Comparison of ENCODE assay signal across 24 cellular contexts in the genomic region with DNA sequence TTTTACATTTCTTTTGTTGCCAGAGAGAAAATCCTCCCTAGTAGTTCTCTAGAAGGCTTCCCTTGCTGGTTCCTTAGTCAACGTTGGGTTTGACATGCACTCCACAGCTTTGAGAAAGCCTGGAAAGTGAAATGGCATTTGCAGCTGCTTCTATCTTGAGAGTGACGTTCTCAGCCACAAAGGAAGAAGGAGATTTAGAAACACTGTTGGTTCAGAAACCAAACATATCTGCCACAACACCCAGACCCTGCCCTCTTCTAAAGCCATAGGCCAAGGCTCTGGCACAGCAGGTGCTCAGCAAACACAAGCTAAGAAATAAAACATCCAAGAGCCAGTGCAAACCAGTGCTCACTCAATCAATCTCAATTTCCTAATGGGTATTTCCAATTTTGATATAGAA.
DNase-seq lines count a peak whose midpoint lies in the region; ATAC-seq and TF ChIP-seq lines count a peak whose summit lies in the region.
"Had no signal": no experiment of that assay in that cellular context is flagged by ENCODE, and none has a peak within 500 bp of the region (broad histone marks: within the 10 kb centered on the region; RNA-seq: fewer than 3 reads in every experiment).

No MANE protein-coding gene starts in this region.

- H3K9me2 ChIP-seq in MM.1S (replicated peaks; ENCODE audit: insufficient read depth, low read length) = no peaks in the 10 kb centered on the region
- H3K9me2 ChIP-seq: SK-N-SH had no signal

- H3K79me2 ChIP-seq in MM.1S (ENCODE audit: low read length) = no peaks in the 10 kb centered on the region
- H3K79me2 ChIP-seq: hepatocyte had no signal

- no peak for DNase-seq in activated naive CD8-positive, alpha-beta T cell treated with anti-CD3 and anti-CD28 coated beads, Interleukin-2, amount 10 ng/mL, durations not matched to agents 7 days and 5 days
- no peak for DNase-seq in activated naive CD8-positive, alpha-beta T cell treated with anti-CD3 and anti-CD28 coated beads for 36 hours
- DNase-seq in MM.1S = peak; percentile 49
- DNase-seq in tibial artery = no peak
- DNase-seq in NCI-H1092 (lab: John Stamatoyannopoulos, UW) = no peak
- DNase-seq: body of pancreas, C1 segment of cervical spinal cord, GM23248, Kasumi-1, left cardiac atrium, mammary epithelial cell, NCI-H1048, NCI-H1694 treated with DMSO at 0.1 percent for 48 hours, NCI-H2171, NCI-H510A, SK-N-SH, upper lobe of right lung had no signal

- peaks cover 11% of the 10 kb centered on the region for H3K9me3 Mint-ChIP-seq in activated naive CD8-positive, alpha-beta T cell treated with anti-CD3 and anti-CD28 coated beads, Interleukin-2, amount 10 ng/mL, durations not matched to agents 7 days and 5 days
- H3K9me3 Mint-ChIP-seq in activated naive CD8-positive, alpha-beta T cell treated with anti-CD3 and anti-CD28 coated beads for 36 hours = peaks cover 4% of the 10 kb centered on the region
- H3K9me3 Mint-ChIP-seq in activated T-helper 17 cell treated with anti-CD3 and anti-CD28 coated beads, Interleukin-2, amount 50 U/mL, for 72 hours = no peaks in the 10 kb centered on the region

- ATAC-seq in activated naive CD8-positive, alpha-beta T cell treated with anti-CD3 and anti-CD28 coated beads, Interleukin-2, amount 10 ng/mL, durations not matched to agents 7 days and 5 days (ENCODE audit: low read depth) = no peak
- peak; percentile 46 for ATAC-seq in activated T-helper 17 cell treated with anti-CD3 and anti-CD28 coated beads, Interleukin-2, amount 50 U/mL, for 72 hours (replicated peaks)
- no peak for ATAC-seq in GM19467 (IDR thresholded peaks at IDR 0.05; ENCODE audit: unreplicated experiment)
- ATAC-seq: body of pancreas, gastroesophageal sphincter, left cardiac atrium, upper lobe of right lung had no signal

- H3K4me3 ChIP-seq in MM.1S (ENCODE audit: low read length) (no peak overlapping the region), tibial artery (no peak overlapping the region)
- H3K4me3 ChIP-seq: body of pancreas, gastroesophageal sphincter, GM23248, hepatocyte, right atrium auricular region, upper lobe of right lung had no signal

- H3K27me3 ChIP-seq in MM.1S (replicated peaks; ENCODE audit: insufficient read depth, low read length) (peaks cover 10% of the 10 kb centered on the region; the same call in 1 of the 2 replicates), tibial artery (peaks cover 0 to 12% of the 10 kb centered on the region in 2 donors)
- H3K27me3 ChIP-seq: body of pancreas, right atrium auricular region had no signal

- peaks cover 15% of the 10 kb centered on the region; the same call in 1 of the 2 replicates for H3K4me1 ChIP-seq in MM.1S (ENCODE audit: low read length)
- no peaks in the 10 kb centered on the region for H3K4me1 ChIP-seq in tibial artery
- H3K4me1 ChIP-seq: body of pancreas, gastroesophageal sphincter, right atrium auricular region, upper lobe of right lung had no signal

- no peaks in the 10 kb centered on the region for H4K20me1 ChIP-seq in MM.1S (ENCODE audit: insufficient read depth, low read length)

- H3K4me3 Mint-ChIP-seq in activated naive CD8-positive, alpha-beta T cell treated with anti-CD3 and anti-CD28 coated beads, Interleukin-2, amount 10 ng/mL, durations not matched to agents 7 days and 5 days = peak overlapping the region; percentile 10
- no peak overlapping the region for H3K4me3 Mint-ChIP-seq in activated naive CD8-positive, alpha-beta T cell treated with anti-CD3 and anti-CD28 coated beads for 36 hours
- peak overlapping the region; percentile 60 for H3K4me3 Mint-ChIP-seq in activated T-helper 17 cell treated with anti-CD3 and anti-CD28 coated beads, Interleukin-2, amount 50 U/mL, for 72 hours

- no peak for TF ChIP-seq CTCF in MM.1S (IDR thresholded peaks at IDR 0.05; ENCODE audit: low read length)
- TF ChIP-seq CTCF in tibial artery (IDR thresholded peaks at IDR 0.05) = no peak

- no peaks in the 10 kb centered on the region for H3K36me3 ChIP-seq in MM.1S (replicated peaks; ENCODE audit: insufficient read depth, low read length)
- H3K36me3 ChIP-seq in tibial artery = no peaks in the 10 kb centered on the region
- H3K36me3 ChIP-seq: gastroesophageal sphincter, right atrium auricular region, upper lobe of right lung had no signal

- no peak overlapping the region for H3K4me2 ChIP-seq in MM.1S (ENCODE audit: low read depth, low read length)
- H3K4me2 ChIP-seq: hepatocyte, SK-N-SH had no signal

- H3K27ac ChIP-seq in MM.1S (ENCODE audit: low read length) = no peak overlapping the region
- no peak overlapping the region for H3K27ac ChIP-seq in tibial artery
- H3K27ac ChIP-seq: body of pancreas, gastroesophageal sphincter, GM23248, hepatocyte, HL-60, right atrium auricular region, upper lobe of right lung, VCaP had no signal

- H3K9me3 ChIP-seq in MM.1S (replicated peaks; ENCODE audit: insufficient read depth, low read length) (no peaks in the 10 kb centered on the region), tibial artery (no peaks in the 10 kb centered on the region)
- H3K9me3 ChIP-seq: body of pancreas, right atrium auricular region, SK-N-SH, upper lobe of right lung had no signal

- no peaks in the 10 kb centered on the region for H3F3A ChIP-seq in MM.1S (ENCODE audit: insufficient read depth, low read length)

- H3K27me3 Mint-ChIP-seq in activated naive CD8-positive, alpha-beta T cell treated with anti-CD3 and anti-CD28 coated beads, Interleukin-2, amount 10 ng/mL, durations not matched to agents 7 days and 5 days = peaks cover 2% of the 10 kb centered on the region
- peaks cover 6% of the 10 kb centered on the region for H3K27me3 Mint-ChIP-seq in activated naive CD8-positive, alpha-beta T cell treated with anti-CD3 and anti-CD28 coated beads for 36 hours
- H3K27me3 Mint-ChIP-seq in activated T-helper 17 cell treated with anti-CD3 and anti-CD28 coated beads, Interleukin-2, amount 50 U/mL, for 72 hours = no peaks in the 10 kb centered on the region

- no peaks in the 10 kb centered on the region for H3K4me1 Mint-ChIP-seq in activated naive CD8-positive, alpha-beta T cell treated with anti-CD3 and anti-CD28 coated beads, Interleukin-2, amount 10 ng/mL, durations not matched to agents 7 days and 5 days
- H3K4me1 Mint-ChIP-seq in activated naive CD8-positive, alpha-beta T cell treated with anti-CD3 and anti-CD28 coated beads for 36 hours = peaks cover 2% of the 10 kb centered on the region
- peaks cover 25% of the 10 kb centered on the region for H3K4me1 Mint-ChIP-seq in activated T-helper 17 cell treated with anti-CD3 and anti-CD28 coated beads, Interleukin-2, amount 50 U/mL, for 72 hours

- intact Hi-C loops in tibial artery (cut with DNase I; ENCODE audit: low total_unique reads) = no loop called here

- H3K9ac ChIP-seq in MM.1S (ENCODE audit: low read length) = no peak overlapping the region
- H3K9ac ChIP-seq: GM23248, SK-N-SH had no signal

- peak overlapping the region; percentile 49 for H3K27ac Mint-ChIP-seq in activated naive CD8-positive, alpha-beta T cell treated with anti-CD3 and anti-CD28 coated beads, Interleukin-2, amount 10 ng/mL, durations not matched to agents 7 days and 5 days
- no peak overlapping the region for H3K27ac Mint-ChIP-seq in activated naive CD8-positive, alpha-beta T cell treated with anti-CD3 and anti-CD28 coated beads for 36 hours
- H3K27ac Mint-ChIP-seq in activated T-helper 17 cell treated with anti-CD3 and anti-CD28 coated beads, Interleukin-2, amount 50 U/mL, for 72 hours = peak overlapping the region; percentile 90

- POLR2A ChIA-PET in activated naive CD8-positive, alpha-beta T cell treated with anti-CD3 and anti-CD28 coated beads, Interleukin-2, amount 10 ng/mL, durations not matched to agents 7 days and 5 days (lab: Charles Lee) = no interaction called here

- H3K36me3 Mint-ChIP-seq in activated naive CD8-positive, alpha-beta T cell treated with anti-CD3 and anti-CD28 coated beads, Interleukin-2, amount 10 ng/mL, durations not matched to agents 7 days and 5 days = peaks cover 1% of the 10 kb centered on the region
- no peaks in the 10 kb centered on the region for H3K36me3 Mint-ChIP-seq in activated naive CD8-positive, alpha-beta T cell treated with anti-CD3 and anti-CD28 coated beads for 36 hours
- H3K36me3 Mint-ChIP-seq in activated T-helper 17 cell treated with anti-CD3 and anti-CD28 coated beads, Interleukin-2, amount 50 U/mL, for 72 hours (ENCODE audit: low read depth) = no peaks in the 10 kb centered on the region

- no peak overlapping the region for H2AFZ ChIP-seq in MM.1S (ENCODE audit: low read length)
- H2AFZ ChIP-seq: GM23248, hepatocyte had no signal
